Comparison of ENCODE assay signal across 8 cellular contexts in the genomic region with DNA sequence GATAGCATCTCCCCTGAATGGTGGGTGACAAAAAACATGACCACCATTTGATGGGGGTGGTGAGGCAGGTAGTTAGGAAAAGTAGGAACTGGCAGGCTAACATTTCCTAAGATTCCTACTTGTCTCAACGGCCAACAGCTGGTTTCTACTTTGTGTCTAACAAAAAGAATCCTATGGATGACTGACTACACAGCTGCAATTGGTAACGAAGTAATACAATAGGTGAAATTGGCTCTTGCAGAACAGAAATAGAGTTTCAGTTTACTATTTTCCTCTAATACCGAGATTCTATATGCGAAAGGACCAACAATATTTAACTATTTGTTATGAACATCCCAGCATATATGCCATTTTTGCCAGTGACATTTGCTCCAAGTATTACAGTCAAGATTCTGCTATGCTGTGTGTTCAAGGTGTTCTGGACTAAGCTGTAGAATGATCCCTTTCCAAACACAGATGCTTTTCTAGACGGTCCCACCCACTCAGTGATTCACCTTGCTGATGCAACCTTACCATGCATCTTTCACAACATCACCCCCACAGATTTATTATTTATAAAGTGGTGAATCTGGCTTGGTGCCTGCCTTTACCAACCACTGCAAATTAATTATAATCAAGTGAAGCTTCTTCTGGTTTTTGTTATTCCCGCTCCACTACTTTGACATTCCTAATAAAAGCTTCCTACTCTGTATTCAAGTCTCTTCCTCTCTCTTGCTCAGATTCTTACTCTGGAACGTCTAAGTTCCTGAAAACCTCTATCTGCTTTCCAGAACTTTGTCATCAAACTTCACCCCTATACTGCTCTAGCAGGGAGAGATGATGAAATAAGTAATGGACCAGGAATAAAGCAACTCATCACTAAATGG. TPM values are rescaled to one million over a fixed set of nuclear protein-coding genes. Genes with fewer than 3 reads are reported as not detected.
DNase-seq lines count a peak whose midpoint lies in the region; ATAC-seq and TF ChIP-seq lines count a peak whose summit lies in the region.

No MANE protein-coding gene starts in this region.

- DNase-seq in CD8-positive, alpha-beta T cell: no peak
- DNase-seq in LoVo (ENCODE audit: low spot score) (peak; percentile 55), astrocyte of the hippocampus (ENCODE audit: low read depth, low spot score) (peak; percentile 38), natural killer cell (no peak), NCI-H1417 (lab: John Stamatoyannopoulos, UW) (no peak), NCI-H82 (lab: John Stamatoyannopoulos, UW) (no peak)

- H3K36me3 Mint-ChIP-seq in CD8-positive, alpha-beta T cell: peaks cover 72% of the 10 kb centered on the region
- no peaks in the 10 kb centered on the region for H3K36me3 Mint-ChIP-seq in natural killer cell

- CTCF ChIA-PET in CD8-positive, alpha-beta T cell (lab: Charles Lee): interaction anchor here (1.1 to 4.0 kb wide), 7 partner anchors 8 to 591 kb away, joined by 3 to 17 read pairs (median 3); partner anchors contain the start of gene BBIP1

- H3K4me1 Mint-ChIP-seq in CD8-positive, alpha-beta T cell (ENCODE audit: low read depth): peaks cover 31% of the 10 kb centered on the region
- peaks cover 8 to 29% of the 10 kb centered on the region in 2 donors for H3K4me1 Mint-ChIP-seq in natural killer cell

- TF ChIP-seq CTCF in CD8-positive, alpha-beta T cell (IDR thresholded peaks at IDR 0.05): no peak
- no peak for TF ChIP-seq CTCF in natural killer cell (IDR thresholded peaks at IDR 0.05)

- ATAC-seq in CD8-positive, alpha-beta T cell: peak; percentile 48
- ATAC-seq in natural killer cell: peak in 1 of 3 donors; percentile 7
- ATAC-seq in GM21390 (IDR thresholded peaks at IDR 0.05; ENCODE audit: unreplicated experiment): no peak
- ATAC-seq in GM19023 (IDR thresholded peaks at IDR 0.05; ENCODE audit: unreplicated experiment): no peak

- POLR2A ChIA-PET in CD8-positive, alpha-beta T cell (lab: Charles Lee): interaction anchor here (0.9 to 1.7 kb wide), 2 partner anchors 11 to 16 kb away, joined by 3 to 5 read pairs; partner anchors contain the start of gene BBIP1

- no peaks in the 10 kb centered on the region for H3K27me3 ChIP-seq in CD8-positive, alpha-beta T cell (ENCODE audit: insufficient read depth, low read length)

- peaks cover 15% of the 10 kb centered on the region for H3K36me3 ChIP-seq in CD8-positive, alpha-beta T cell (ENCODE audit: insufficient read depth, low read length)

- H3K4me3 ChIP-seq in CD8-positive, alpha-beta T cell (ENCODE audit: low read depth, low read length): no peak overlapping the region

- H3K27ac ChIP-seq in CD8-positive, alpha-beta T cell (ENCODE audit: low read depth, low read length): no peak overlapping the region

- no peaks in the 10 kb centered on the region for H3K9me3 ChIP-seq in CD8-positive, alpha-beta T cell (ENCODE audit: low read length)

- H3K27ac Mint-ChIP-seq in CD8-positive, alpha-beta T cell: peak overlapping the region; percentile 71
- H3K27ac Mint-ChIP-seq in natural killer cell: peak overlapping the region; percentile 45 to 78

- no peak overlapping the region for H3K4me3 Mint-ChIP-seq in CD8-positive, alpha-beta T cell
- no peak overlapping the region for H3K4me3 Mint-ChIP-seq in natural killer cell

- intact Hi-C loops in CD8-positive, alpha-beta T cell (cut with DNase I, micrococcal nuclease): no loop called here
- intact Hi-C loops in natural killer cell (cut with micrococcal nuclease): no loop called here

- no peaks in the 10 kb centered on the region for H3K4me1 ChIP-seq in CD8-positive, alpha-beta T cell (ENCODE audit: insufficient read depth, low read length)

- no peaks in the 10 kb centered on the region for H3K9me3 Mint-ChIP-seq in CD8-positive, alpha-beta T cell
- no peaks in the 10 kb centered on the region for H3K9me3 Mint-ChIP-seq in natural killer cell

- H3K27me3 Mint-ChIP-seq in CD8-positive, alpha-beta T cell (ENCODE audit: low read depth): no peaks in the 10 kb centered on the region
- no peaks in the 10 kb centered on the region for H3K27me3 Mint-ChIP-seq in natural killer cell (ENCODE audit: low read depth in 2 of 2)

RNA-seq across cellular contexts. Expression of gene BBIP1, which starts 16.8 kb away (rescaled TPM):
- 10 to 100 TPM in 1 of 2 experiments, 1 to 10 TPM in 1; 9.5 to 11.1 TPM for total RNA-seq in CD8-positive, alpha-beta T cell
- 10 to 100 TPM; 27.2 to 58.6 (median 27.7) TPM for total RNA-seq in natural killer cell

RNA-seq across cellular contexts. Expression of gene SHOC2, which starts 17.2 kb away (rescaled TPM):
- 10 to 100 TPM; 74.6 to 77.3 TPM for total RNA-seq in CD8-positive, alpha-beta T cell
- total RNA-seq in natural killer cell: 10 to 100 TPM; 81.8 to 87.6 (median 85.7) TPM

RNA-seq across cellular contexts. Expression of gene PDCD4, which starts 30.5 kb away (rescaled TPM):
- 100 to 1,000 TPM; 672 to 688 TPM for total RNA-seq in CD8-positive, alpha-beta T cell
- 100 to 1,000 TPM; 199 to 241 (median 222) TPM for total RNA-seq in natural killer cell

Comparison
In these comparisons a context has a peak if more than half of its experiments do, and no peak if none do; other contexts are left out.
1. DNase-seq: peak in LoVo (single experiment) and astrocyte of the hippocampus (single experiment); none in CD8-positive, alpha-beta T cell (0 of 7), natural killer cell (single experiment), NCI-H1417 (0 of 3) and NCI-H82 (single experiment).